1 cellular context compared by ENCODE assay signal in the genomic region with DNA sequence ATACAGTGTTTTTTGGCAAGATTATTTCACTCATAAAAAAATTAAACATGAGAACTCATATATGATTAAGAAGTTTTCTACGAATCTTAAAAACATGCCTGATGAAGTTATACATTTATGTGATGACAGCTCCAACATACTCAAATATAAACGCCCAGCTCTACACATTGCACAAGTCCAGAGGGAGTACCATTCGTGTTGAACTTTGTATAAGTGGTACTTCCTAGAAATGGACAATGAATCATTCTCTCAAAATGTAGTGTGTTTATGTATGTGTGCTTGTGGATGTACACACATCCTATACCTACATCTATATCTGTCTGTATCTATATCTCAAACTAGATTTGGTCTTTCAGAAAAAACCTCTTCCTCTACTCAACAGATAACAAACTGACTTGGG.
TF ChIP-seq lines count a peak whose summit lies in the region.

No MANE protein-coding gene starts in this region.

TF ChIP-seq in GM12878, 131 proteins besides CTCF, POLR2A, EP300 and RAD21:
- TF ChIP-seq ZBED1 (IDR thresholded peaks at IDR 0.05; ENCODE audit: borderline replicate concordance) (0 out of 2 replicates have a peak, but pooled peaks have one; percentile 8), YY1 (IDR thresholded peaks at IDR 0.05; ENCODE audit: low read depth, low read length) (no peak)
